In genomic region chr1:204503913-204504519, GRCh38 we compare ENCODE assay signal across 19 cellular contexts. TPM values are rescaled to one million over a fixed set of nuclear protein-coding genes. Genes with fewer than 3 reads are reported as not detected.
DNase-seq lines count a peak whose midpoint lies in the region; ATAC-seq and TF ChIP-seq lines count a peak whose summit lies in the region.
"Had no signal": no experiment of that assay in that cellular context is flagged by ENCODE, and none has a peak within 500 bp of the region (broad histone marks: within the 10 kb centered on the region; RNA-seq: fewer than 3 reads in every experiment).

No MANE protein-coding gene starts in this region.

- POLR2A ChIA-PET in HEK293 (lab: Yijun Ruan, JAX): no interaction called here
- POLR2A ChIA-PET in CD8-positive, alpha-beta T cell (lab: Charles Lee): interaction anchor here (0.6 to 2.7 kb wide), 5 partner anchors 11 to 121 kb away, joined by 3 to 12 read pairs (median 4); no protein-coding TSS in a partner anchor

- TF ChIP-seq POLR2A in right lobe of liver (IDR thresholded peaks at IDR 0.05): no peak

- H3K27ac ChIP-seq in BLaER1 (no peak overlapping the region), HEK293 (ENCODE audit: extremely low read depth, low read depth, low read length) (no peak overlapping the region), SK-N-MC (peak overlapping the region; percentile 77), right lobe of liver (peak overlapping the region; percentile 25 to 61 (median 52))
- no peak overlapping the region for H3K27ac ChIP-seq in CD8-positive, alpha-beta T cell (ENCODE audit: low read depth, low read length)
- H3K27ac ChIP-seq: skin epidermis, testis had no signal

- DNase-seq in SK-N-MC (ENCODE audit: low read depth, low spot score) (no peak), right lobe of liver (no peak), DMS 273 treated with DMSO at 0.1 percent for 48 hours (lab: John Stamatoyannopoulos, UW) (no peak), SIG-M5 (lab: John Stamatoyannopoulos, UW) (no peak), UCSD-AML1 (lab: John Stamatoyannopoulos, UW; ENCODE audit: unreplicated experiment) (no peak)
- no peak for DNase-seq in CD8-positive, alpha-beta T cell
- DNase-seq: activated CD4-positive, alpha-beta T cell treated with anti-CD3 and anti-CD28 coated beads, Interleukin-2, amount 50 U/mL, for 1 hour; activated T-cell treated with anti-CD3 and anti-CD28 coated beads, Interleukin-2, amount 50 U/mL, for 24 hours; effector CD8-positive, alpha-beta T cell; left cardiac atrium; NK-92 treated with Interleukin-12 subunit alpha and Interleukin-12 subunit beta, amount 100 ng/mL, for 24 hours; pancreas; stimulated activated CD4-positive, alpha-beta T cell treated with anti-CD3 and anti-CD28 coated beads, Interleukin-4, amount 100 ng/mL, for 4 hours; T-helper 9 cell; testis had no signal

- H3K9me3 ChIP-seq in BLaER1 (no peaks in the 10 kb centered on the region), HEK293 (ENCODE audit: control insufficient read depth, insufficient read depth, low read depth, low read length) (no peaks in the 10 kb centered on the region), SK-N-MC (ENCODE audit: low read depth, low read length) (no peaks in the 10 kb centered on the region), right lobe of liver (no peaks in the 10 kb centered on the region)
- H3K9me3 ChIP-seq in CD8-positive, alpha-beta T cell (ENCODE audit: low read length): no peaks in the 10 kb centered on the region
- H3K9me3 ChIP-seq: pancreas, testis had no signal

- 23% methylated on average over 4 of the region's 4 CpGs for WGBS in right lobe of liver (ENCODE audit: insufficient coverage, low coverage, low lambda C conversion rate, missing lambda C conversion rate)

- peak overlapping the region; percentile 24; the same call in 1 of the 2 replicates for H3K4me2 ChIP-seq in BLaER1

- peaks cover 11% of the 10 kb centered on the region for H3K36me3 Mint-ChIP-seq in CD8-positive, alpha-beta T cell

- no peaks in the 10 kb centered on the region for H3K27me3 Mint-ChIP-seq in CD8-positive, alpha-beta T cell (ENCODE audit: low read depth)
- H3K27me3 Mint-ChIP-seq: activated T-cell treated with anti-CD3 and anti-CD28 coated beads, Interleukin-2, amount 50 U/mL, for 24 hours had no signal

- no peaks in the 10 kb centered on the region for H3K9me3 Mint-ChIP-seq in CD8-positive, alpha-beta T cell
- H3K9me3 Mint-ChIP-seq: activated T-cell treated with anti-CD3 and anti-CD28 coated beads, Interleukin-2, amount 50 U/mL, for 24 hours had no signal

- no peaks in the 10 kb centered on the region for H3K36me3 ChIP-seq in BLaER1
- no peaks in the 10 kb centered on the region for H3K36me3 ChIP-seq in HEK293 (ENCODE audit: control insufficient read depth in 2 of 2, insufficient read depth in 1 of 2, low read length in 2 of 2)
- H3K36me3 ChIP-seq in SK-N-MC (ENCODE audit: insufficient read depth, low read length): no peaks in the 10 kb centered on the region
- H3K36me3 ChIP-seq in right lobe of liver: no peaks in the 10 kb centered on the region
- no peaks in the 10 kb centered on the region for H3K36me3 ChIP-seq in CD8-positive, alpha-beta T cell (ENCODE audit: insufficient read depth, low read length)
- H3K36me3 ChIP-seq: pancreas had no signal

- H3K4me1 ChIP-seq in BLaER1: peaks cover 58% of the 10 kb centered on the region
- H3K4me1 ChIP-seq in HEK293 (ENCODE audit: control insufficient read depth, insufficient read depth, low read length): no peaks in the 10 kb centered on the region
- H3K4me1 ChIP-seq in right lobe of liver: peaks cover 0 to 26% (median 11%) of the 10 kb centered on the region in 4 donors
- H3K4me1 ChIP-seq in CD8-positive, alpha-beta T cell (ENCODE audit: insufficient read depth, low read length): peaks cover 13% of the 10 kb centered on the region

- H3K4me3 Mint-ChIP-seq in CD8-positive, alpha-beta T cell: no peak overlapping the region
- H3K4me3 Mint-ChIP-seq: activated T-cell treated with anti-CD3 and anti-CD28 coated beads, Interleukin-2, amount 50 U/mL, for 24 hours had no signal

- H3K27me3 ChIP-seq in BLaER1 (no peaks in the 10 kb centered on the region), right lobe of liver (no peaks in the 10 kb centered on the region)
- no peaks in the 10 kb centered on the region for H3K27me3 ChIP-seq in CD8-positive, alpha-beta T cell (ENCODE audit: insufficient read depth, low read length)
- H3K27me3 ChIP-seq: pancreas, testis had no signal

- CTCF ChIA-PET in HEK293 (lab: Yijun Ruan, JAX): interaction anchor here (0.7 to 19.1 kb wide), 34 partner anchors 11 to 646 kb away, joined by 3 to 314 read pairs (median 5); partner anchors contain the start of genes MDM4 and PIK3C2B
- CTCF ChIA-PET in CD8-positive, alpha-beta T cell (lab: Charles Lee): interaction anchor here (0.9 to 36.4 kb wide), 14 partner anchors 10 to 303 kb away, joined by 3 to 1205 read pairs (median 11); partner anchors contain the start of genes MDM4 and PIK3C2B

- H3K4me3 ChIP-seq in BLaER1 (no peak overlapping the region), HEK293 (ENCODE audit: low read depth, low read length) (no peak overlapping the region), SK-N-MC (no peak overlapping the region), right lobe of liver (no peak overlapping the region)
- H3K4me3 ChIP-seq in CD8-positive, alpha-beta T cell (ENCODE audit: low read depth, low read length): no peak overlapping the region
- H3K4me3 ChIP-seq: pancreas, skin epidermis, testis had no signal

- intact Hi-C loops in right lobe of liver (cut with DNase I): loop anchor here in 1 of 2 donors (5.0 kb wide), 1 partner anchor 62 kb away; no protein-coding TSS in a partner anchor
- intact Hi-C loops in CD8-positive, alpha-beta T cell (cut with DNase I, micrococcal nuclease): loop anchor here (1.0 to 2.0 kb wide), 4 partner anchors 10 to 73 kb away; partner anchors contain the start of gene PIK3C2B (in 1 of the 2)

- no peak for TF ChIP-seq CTCF in HEK293 (tag by site-specific recombination; IDR thresholded peaks at IDR 0.05)
- TF ChIP-seq CTCF in right lobe of liver (IDR thresholded peaks at IDR 0.05): peak in 1 of 4 donors; percentile 36
- TF ChIP-seq CTCF in CD8-positive, alpha-beta T cell (IDR thresholded peaks at IDR 0.05): no peak

- H3K27ac Mint-ChIP-seq in CD8-positive, alpha-beta T cell: no peak overlapping the region
- H3K27ac Mint-ChIP-seq: activated T-cell treated with anti-CD3 and anti-CD28 coated beads, Interleukin-2, amount 50 U/mL, for 24 hours had no signal

- H3K4me1 Mint-ChIP-seq in CD8-positive, alpha-beta T cell (ENCODE audit: low read depth): peaks cover 25% of the 10 kb centered on the region

- H3K9ac ChIP-seq in BLaER1 (no peak overlapping the region), SK-N-MC (ENCODE audit: insufficient read length) (peak overlapping the region; percentile 50)

- H4K20me1 ChIP-seq in BLaER1: no peaks in the 10 kb centered on the region

- peak in 3 of 4 donors; percentile 11 to 43 (median 41) for ATAC-seq in right lobe of liver
- no peak for ATAC-seq in CD8-positive, alpha-beta T cell
- ATAC-seq: left cardiac atrium, Right ventricle myocardium inferior had no signal

TF ChIP-seq in HEK293, 187 proteins besides CTCF, POLR2A, EP300 and RAD21 (continues in another document):
- TF ChIP-seq ZNF560 (tag by site-specific recombination; IDR thresholded peaks at IDR 0.05; ENCODE audit: borderline replicate concordance): no peak
- no peak for TF ChIP-seq INSM2 (tag by site-specific recombination; IDR thresholded peaks at IDR 0.05)
- no peak for TF ChIP-seq GLI4 (tag by site-specific recombination; IDR thresholded peaks at IDR 0.05)
- TF ChIP-seq IKZF3 (tag by site-specific recombination; IDR thresholded peaks at IDR 0.05): no peak
- no peak for TF ChIP-seq ZNF175 (tag by site-specific recombination; IDR thresholded peaks at IDR 0.05)
- no peak for TF ChIP-seq PATZ1 (tag by site-specific recombination; IDR thresholded peaks at IDR 0.05)

RNA-seq across cellular contexts. Expression of gene PIK3C2B, which starts 9.4 kb away (rescaled TPM):
- total RNA-seq in right lobe of liver: 10 to 100 TPM in 3 of 6 experiments, 1 to 10 TPM in 3; 7.6 to 18.5 (median 10.1) TPM
- total RNA-seq in CD8-positive, alpha-beta T cell: 10 to 100 TPM; 32.2 to 32.6 TPM

RNA-seq across cellular contexts. Expression of gene MDM4, which starts 12.2 kb away (rescaled TPM):
- total RNA-seq in right lobe of liver: 10 to 100 TPM; 21.0 to 37.6 (median 25.3) TPM
- 100 to 1,000 TPM; 209 to 218 TPM for total RNA-seq in CD8-positive, alpha-beta T cell

Comparison
In these comparisons a context has a peak if more than half of its experiments do, and no peak if none do; other contexts are left out.
1. H3K27ac ChIP-seq: peak in SK-N-MC (single experiment) and right lobe of liver (3 of 3); none in BLaER1 (single experiment), HEK293 (single experiment) and CD8-positive, alpha-beta T cell (single experiment).
2. RNA of gene MDM4, which starts 12.2 kb away (total RNA-seq): 209 to 218 TPM in CD8-positive, alpha-beta T cell; 21.0 to 37.6 TPM in right lobe of liver; every median in the first group is over 4 times any median in the second.